In the genomic region with DNA sequence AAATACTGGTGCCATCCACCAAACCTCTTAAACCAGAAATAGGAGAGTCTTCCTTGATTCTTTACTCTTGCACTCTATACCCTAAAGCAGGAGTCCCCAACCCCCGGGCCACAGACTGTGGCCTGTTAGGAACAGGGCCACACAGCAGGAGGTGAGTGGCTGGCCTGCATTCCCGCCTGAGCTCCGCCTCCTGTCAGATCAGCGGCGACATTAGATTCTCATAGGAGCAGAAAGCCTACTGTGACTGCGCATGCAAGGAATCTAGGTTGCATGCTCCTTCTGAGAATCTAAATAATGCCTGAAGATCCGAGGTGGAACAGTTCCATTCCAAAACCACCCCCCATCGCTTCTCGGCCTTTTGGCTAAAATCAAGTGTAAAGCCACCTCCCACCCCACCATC, we compare ENCODE assay signal across 19 cellular contexts. TPM values are rescaled to one million over a fixed set of nuclear protein-coding genes. Genes with fewer than 3 reads are reported as not detected.
DNase-seq lines count a peak whose midpoint lies in the region; ATAC-seq and TF ChIP-seq lines count a peak whose summit lies in the region.
"Had no signal": no experiment of that assay in that cellular context is flagged by ENCODE, and none has a peak within 500 bp of the region (broad histone marks: within the 10 kb centered on the region; RNA-seq: fewer than 3 reads in every experiment).

No MANE protein-coding gene starts in this region.

- H3K4me3 Mint-ChIP-seq in brain: no peak overlapping the region
- no peak overlapping the region for H3K4me3 Mint-ChIP-seq in activated CD4-positive, alpha-beta T cell treated with anti-CD3 and anti-CD28 coated beads, Interleukin-2, amount 10 ng/mL, durations not matched to agents 7 days and 5 days

- H3K4me1 ChIP-seq in testis: no peaks in the 10 kb centered on the region

- TF ChIP-seq CTCF in brain (conservative IDR thresholded peaks at IDR 0.05): no peak
- no peak for TF ChIP-seq CTCF in testis (IDR thresholded peaks at IDR 0.05)

- H3K27ac Mint-ChIP-seq in brain: peak overlapping the region in 3 of 5 experiments; percentile 37 to 64 (median 53)
- no peak overlapping the region for H3K27ac Mint-ChIP-seq in activated CD4-positive, alpha-beta T cell treated with anti-CD3 and anti-CD28 coated beads, Interleukin-2, amount 10 ng/mL, durations not matched to agents 7 days and 5 days

- H3K4me3 ChIP-seq in testis: no peak overlapping the region
- H3K4me3 ChIP-seq: BLaER1 treated with 17β-estradiol and CSF1 and Interleukin-3, amounts not matched to agents 10 nM and 100 nM; MG63 had no signal

- peaks cover 4% of the 10 kb centered on the region for H3K4me1 Mint-ChIP-seq in brain
- no peaks in the 10 kb centered on the region for H3K4me1 Mint-ChIP-seq in activated CD4-positive, alpha-beta T cell treated with anti-CD3 and anti-CD28 coated beads, Interleukin-2, amount 10 ng/mL, durations not matched to agents 7 days and 5 days

- CTCF ChIA-PET in activated CD4-positive, alpha-beta T cell treated with anti-CD3 and anti-CD28 coated beads, Interleukin-2, amount 10 ng/mL, durations not matched to agents 7 days and 5 days (lab: Charles Lee): no interaction called here

- no peak for ATAC-seq in GM18907 (IDR thresholded peaks at IDR 0.05; ENCODE audit: unreplicated experiment)
- ATAC-seq: Panc1 had no signal

- no peaks in the 10 kb centered on the region for H3K9me3 ChIP-seq in testis
- H3K9me3 ChIP-seq: BLaER1 treated with 17β-estradiol and CSF1 and Interleukin-3, amounts not matched to agents 10 nM and 100 nM had no signal

- peaks cover 10% of the 10 kb centered on the region for H3K27me3 Mint-ChIP-seq in brain
- H3K27me3 Mint-ChIP-seq in activated CD4-positive, alpha-beta T cell treated with anti-CD3 and anti-CD28 coated beads, Interleukin-2, amount 10 ng/mL, durations not matched to agents 7 days and 5 days: peaks cover 8% of the 10 kb centered on the region

- intact Hi-C loops in testis (cut with DNase I; ENCODE audit: low total_unique reads): no loop called here

- H3K9me3 Mint-ChIP-seq in brain: peaks cover 0 to 6% (median 2%) of the 10 kb centered on the region in 5 experiments
- H3K9me3 Mint-ChIP-seq in activated CD4-positive, alpha-beta T cell treated with anti-CD3 and anti-CD28 coated beads, Interleukin-2, amount 10 ng/mL, durations not matched to agents 7 days and 5 days: no peaks in the 10 kb centered on the region

- WGBS in testis, 2 donors: 78 to 86% methylated on average over 7 to 9 of the region's 9 CpGs

- no peak overlapping the region for H3K27ac ChIP-seq in testis
- H3K27ac ChIP-seq: BLaER1 treated with 17β-estradiol and CSF1 and Interleukin-3, amounts not matched to agents 10 nM and 100 nM; KMS-11 had no signal

- TF ChIP-seq POLR2A in testis (IDR thresholded peaks at IDR 0.05): no peak

- POLR2A ChIA-PET in activated CD4-positive, alpha-beta T cell treated with anti-CD3 and anti-CD28 coated beads, Interleukin-2, amount 10 ng/mL, durations not matched to agents 7 days and 5 days (lab: Charles Lee): no interaction called here

- no peaks in the 10 kb centered on the region for H3K36me3 ChIP-seq in testis (ENCODE audit: low read depth, missing control alignments)
- H3K36me3 ChIP-seq: BLaER1 treated with 17β-estradiol and CSF1 and Interleukin-3, amounts not matched to agents 10 nM and 100 nM; MG63 had no signal

- DNase-seq in NCI-H82 (lab: John Stamatoyannopoulos, UW) (peak; percentile 18), NCI-H82 treated with DMSO at 0.1 percent for 48 hours (lab: John Stamatoyannopoulos, UW; ENCODE audit: unreplicated experiment) (no peak), islet precursor cell (peak; percentile 85), testis (peak; percentile 12)
- no peak for DNase-seq in activated CD4-positive, alpha-beta T cell treated with anti-CD3 and anti-CD28 coated beads for 48 hours
- no peak for DNase-seq in activated CD4-positive, alpha-beta T cell treated with anti-CD3 and anti-CD28 coated beads, Interleukin-2, amount 10 ng/mL, durations not matched to agents 7 days and 5 days
- DNase-seq: 8988T, MG63, NCI-H1092 treated with DMSO at 0.1 percent for 48 hours, NCI-H1694, NCI-H2107, NCI-H226, NCI-H748 treated with DMSO at 0.1 percent for 48 hours, Right ventricle myocardium superior had no signal

- no peaks in the 10 kb centered on the region for H3K27me3 ChIP-seq in testis
- H3K27me3 ChIP-seq: BLaER1 treated with 17β-estradiol and CSF1 and Interleukin-3, amounts not matched to agents 10 nM and 100 nM had no signal

- H3K36me3 Mint-ChIP-seq in brain: no peaks in the 10 kb centered on the region
- no peaks in the 10 kb centered on the region for H3K36me3 Mint-ChIP-seq in activated CD4-positive, alpha-beta T cell treated with anti-CD3 and anti-CD28 coated beads, Interleukin-2, amount 10 ng/mL, durations not matched to agents 7 days and 5 days (ENCODE audit: low read depth)

RNA-seq across cellular contexts. Expression of gene SRCIN1, which starts 30.3 kb away (rescaled TPM):
- polyA plus RNA-seq in brain (ENCODE audit: insufficient read depth, low read depth, low replicate concordance) (42.9 TPM), testis (ENCODE audit: insufficient read depth, low read depth, low replicate concordance) (3.2 TPM)
- 1 to 10 TPM; 6.2 to 8.9 TPM for total RNA-seq in testis
- under 1 TPM in 1 of 2 experiments, not detected in 1; 0.06 TPM for total RNA-seq in activated CD4-positive, alpha-beta T cell treated with anti-CD3 and anti-CD28 coated beads, Interleukin-2, amount 10 ng/mL, durations not matched to agents 7 days and 5 days

RNA-seq across cellular contexts. Expression of gene EPOP, which starts 38.7 kb away (rescaled TPM):
- 8.8 TPM for polyA plus RNA-seq in brain (ENCODE audit: insufficient read depth, low read depth, low replicate concordance)
- 10 to 100 TPM; 16.8 to 19.4 TPM for total RNA-seq in testis
- polyA plus RNA-seq in testis (ENCODE audit: insufficient read depth, low read depth, low replicate concordance): 18.6 TPM
- total RNA-seq in activated CD4-positive, alpha-beta T cell treated with anti-CD3 and anti-CD28 coated beads, Interleukin-2, amount 10 ng/mL, durations not matched to agents 7 days and 5 days: 1 to 10 TPM; 7.5 to 7.8 TPM

Comparison
In these comparisons a context has a peak if more than half of its experiments do, and no peak if none do; other contexts are left out.
1. DNase-seq: peak in NCI-H82 (single experiment), islet precursor cell (single experiment) and testis (single experiment); none in NCI-H82 treated with DMSO at 0.1 percent for 48 hours (single experiment), activated CD4-positive, alpha-beta T cell treated with anti-CD3 and anti-CD28 coated beads for 48 hours (single experiment) and activated CD4-positive, alpha-beta T cell treated with anti-CD3 and anti-CD28 coated beads, Interleukin-2, amount 10 ng/mL, durations not matched to agents 7 days and 5 days (single experiment).
2. RNA of gene SRCIN1, which starts 30.3 kb away (total RNA-seq): 6.2 to 8.9 TPM in testis; 0.06 TPM in activated CD4-positive, alpha-beta T cell treated with anti-CD3 and anti-CD28 coated beads, Interleukin-2, amount 10 ng/mL, durations not matched to agents 7 days and 5 days; every median in the first group is over 4 times any median in the second.